9 cellular contexts compared by ENCODE assay signal in genomic region chr16:11310997-11311561, GRCh38. TPM values are rescaled to one million over a fixed set of nuclear protein-coding genes. Genes with fewer than 3 reads are reported as not detected.
A peak's percentile ranks its signal among the peaks of the same experiment; 100 is the strongest.
DNase-seq lines count a peak whose midpoint lies in the region; ATAC-seq, FAIRE-seq and TF ChIP-seq lines count a peak whose summit lies in the region.
"Had no signal": no experiment of that assay in that cellular context is flagged by ENCODE, and none has a peak within 500 bp of the region (broad histone marks: within the 10 kb centered on the region; RNA-seq: fewer than 3 reads in every experiment).

No MANE protein-coding gene starts in this region.

- no peak for TF ChIP-seq RAD21 in H1 (IDR thresholded peaks at IDR 0.05 in 1 of 2, conservative IDR thresholded peaks at IDR 0.05 in 1 of 2; ENCODE audit: low read depth in 2 of 2, low read length in 2 of 2)

- H3K4me3 ChIP-seq in GM12864 (ENCODE audit: low read depth, low read length) (no peak overlapping the region; the same call in 1 of the 2 replicates), H1 (ENCODE audit: extremely low read depth in 1 of 4, insufficient read depth in 2 of 4, low read depth in 3 of 4, low read length in 4 of 4) (no peak overlapping the region), lower lobe of right lung (no peak overlapping the region)

- H3K9me3 ChIP-seq in H1 (ENCODE audit: insufficient read depth in 2 of 2, low read depth in 1 of 2, low read length in 1 of 2): no peaks in the 10 kb centered on the region
- H3K9me3 ChIP-seq in lower lobe of right lung: no peaks in the 10 kb centered on the region

- H3K79me1 ChIP-seq in H1 (ENCODE audit: low read depth, low read length): no peaks in the 10 kb centered on the region

- H2BK15ac ChIP-seq in H1 (ENCODE audit: low read length): peak overlapping the region; percentile 72; the same call in 1 of the 2 replicates

- H4K20me1 ChIP-seq in H1 (replicated peaks in 1 of 2; ENCODE audit: control insufficient read depth in 1 of 2, insufficient read depth in 2 of 2, low read length in 2 of 2): no peaks in the 10 kb centered on the region

- peak overlapping the region; percentile 68; the same call in 1 of the 2 replicates for H2BK12ac ChIP-seq in H1 (ENCODE audit: low read depth, low read length)

- no peak overlapping the region for H4K8ac ChIP-seq in H1 (ENCODE audit: extremely low read depth, insufficient read depth, low read length)

- H3K56ac ChIP-seq in H1 (replicated peaks; ENCODE audit: insufficient read length, low read depth, low read length): no peak overlapping the region

- H3K79me2 ChIP-seq in H1 (ENCODE audit: control insufficient read depth in 1 of 2, insufficient read depth in 2 of 2, low read length in 2 of 2): no peaks in the 10 kb centered on the region

- H3K23me2 ChIP-seq in H1 (ENCODE audit: low read depth, low read length): peaks cover 2% of the 10 kb centered on the region; the same call in 1 of the 2 replicates

- H3K4ac ChIP-seq in H1 (replicated peaks; ENCODE audit: insufficient read length, low read depth, low read length): peak overlapping the region; percentile 12

- peak overlapping the region; percentile 28 for H2BK120ac ChIP-seq in H1 (replicated peaks; ENCODE audit: low read depth, low read length)

- DNase-seq in GM12864 (ENCODE audit: low read depth) (peak; percentile 82), NOMO-1 (lab: John Stamatoyannopoulos, UW; ENCODE audit: unreplicated experiment in 2 of 2) (peak; percentile 92 to 96), H1 (ENCODE audit: low read depth in 1 of 2, low spot score in 2 of 2) (no peak), omental fat pad (ENCODE audit: low spot score) (no peak), lower lobe of right lung (no peak), GM19240 (ENCODE audit: insufficient read length, low spot score) (no peak)

- H3K14ac ChIP-seq in H1 (ENCODE audit: insufficient read length): no peak overlapping the region

- no peak overlapping the region for H2AFZ ChIP-seq in H1 (ENCODE audit: low read length)

- ATAC-seq in GM21619 (IDR thresholded peaks at IDR 0.05; ENCODE audit: unreplicated experiment) (peak; percentile 41), omental fat pad (ENCODE audit: low FRiP score) (no peak), lower lobe of right lung (no peak), HG02970 (IDR thresholded peaks at IDR 0.05; ENCODE audit: low FRiP score, unreplicated experiment) (no peak)

- CTCF ChIA-PET in H1 (lab: Charles Lee; ENCODE audit: partially characterized antibody): interaction anchor here (0.6 to 1.5 kb wide), 4 partner anchors 13 to 54 kb away, joined by 3 to 4 read pairs (median 3); no protein-coding TSS in a partner anchor

- H3K27ac ChIP-seq in H1 (ENCODE audit: low read depth, low read length) (no peak overlapping the region), lower lobe of right lung (no peak overlapping the region)

- TF ChIP-seq EP300 in H1 (IDR thresholded peaks at IDR 0.05; ENCODE audit: borderline replicate concordance in 1 of 2, low read depth in 2 of 2, low read length in 2 of 2): no peak

- H4K91ac ChIP-seq in H1 (replicated peaks; ENCODE audit: insufficient read length, low read length): peak overlapping the region; percentile 45

- 91% methylated on average over 10 of the region's 10 CpGs; no CpG with 5 or more reads in 1 of the 2 experiments for WGBS in H1 (ENCODE audit: extremely low coverage in 1 of 2, insufficient coverage in 1 of 2, insufficient read length in 1 of 2, insufficient replicate concordance in 2 of 2, low coverage in 1 of 2, low lambda C conversion rate in 2 of 2, missing lambda C conversion rate in 1 of 2), 2 experiments

- no peak for FAIRE-seq in H1 (lab: Jason Lieb, UNC)

- H3K27me3 ChIP-seq in H1 (replicated peaks in 1 of 4; ENCODE audit: control insufficient read depth in 3 of 4, extremely low read depth in 1 of 4, insufficient read depth in 3 of 4, low read length in 3 of 4) (no peaks in the 10 kb centered on the region), lower lobe of right lung (ENCODE audit: low read depth) (no peaks in the 10 kb centered on the region)

- peak overlapping the region; percentile 67; the same call in 1 of the 2 replicates for H2AK5ac ChIP-seq in H1 (ENCODE audit: low read depth, low read length)

- H3K18ac ChIP-seq in H1 (ENCODE audit: extremely low read depth, low read length): no peak overlapping the region

- H3K36me3 ChIP-seq in H1 (ENCODE audit: control insufficient read depth in 2 of 4, insufficient read depth in 4 of 4, low read length in 3 of 4) (no peaks in the 10 kb centered on the region), lower lobe of right lung (no peaks in the 10 kb centered on the region)

- H3K4me2 ChIP-seq in H1 (ENCODE audit: insufficient read depth in 1 of 2, low read depth in 2 of 2, low read length in 2 of 2): no peak overlapping the region

- H4K5ac ChIP-seq in H1 (ENCODE audit: insufficient read length, low read depth, low read length): no peak overlapping the region

- no peak for TF ChIP-seq POLR2A in H1 (IDR thresholded peaks at IDR 0.05; ENCODE audit: control extremely low read depth in 1 of 2, low read depth in 2 of 2, low read length in 2 of 2)

- intact Hi-C loops in lower lobe of right lung (cut with DNase I): no loop called here

- peak overlapping the region; percentile 97; the same call in 1 of the 2 replicates for H2BK20ac ChIP-seq in H1 (ENCODE audit: low read length)

- H3K23ac ChIP-seq in H1 (ENCODE audit: insufficient read length): no peak overlapping the region

- POLR2A ChIA-PET in H1 (lab: Charles Lee; ENCODE audit: partially characterized antibody): interaction anchor here (1.0 to 3.5 kb wide), 5 partner anchors 23 to 55 kb away, joined by 3 to 27 read pairs (median 3); partner anchors contain the start of gene SOCS1

- H2BK5ac ChIP-seq in H1 (ENCODE audit: low read depth, low read length): peak overlapping the region; percentile 52; the same call in 1 of the 2 replicates

- TF ChIP-seq CTCF in GM12864 (IDR thresholded peaks at IDR 0.05; ENCODE audit: low read depth, low read length, missing control alignments) (no peak), H1 (IDR thresholded peaks at IDR 0.05; ENCODE audit: control extremely low read depth in 1 of 3, insufficient read depth in 1 of 3, low read depth in 1 of 3, low read length in 3 of 3) (no peak), omental fat pad (IDR thresholded peaks at IDR 0.05) (no peak), lower lobe of right lung (IDR thresholded peaks at IDR 0.05) (no peak)

- H3K4me1 ChIP-seq in H1 (replicated peaks in 1 of 4; ENCODE audit: control insufficient read depth in 3 of 4, insufficient read depth in 4 of 4, low read length in 3 of 4) (peaks cover 18 to 38% (median 21%) of the 10 kb centered on the region in 4 experiments), lower lobe of right lung (peaks cover 53% of the 10 kb centered on the region)

- H3K9ac ChIP-seq in H1 (replicated peaks in 1 of 4; ENCODE audit: extremely low read depth in 1 of 4, low read depth in 3 of 4, low read length in 3 of 4): no peak overlapping the region

RNA-seq across cellular contexts. Expression of gene PRM1, which starts 29.9 kb away (rescaled TPM):
- total RNA-seq in H1 (2021; fragmentation: NEBNext Ultra II Directional; extraction: Animal tissue kit (Norgen Biotek cat#: 25700)): 0.82 and 0.92 TPM in 2 replicates
- 0.54 TPM in 1 of 2 replicates, not detected in the other for polyA plus RNA-seq in H1 (2011; rRNA removed)
- polyA plus RNA-seq in H1 (2011; cell fraction: cytosol; rRNA removed): 0.65 TPM
- 0.47 TPM for polyA plus RNA-seq in H1 (2011; cell fraction: nucleus; rRNA removed)
- 0.60 to 1.1 TPM in 2 of 4 replicates, not detected in the others for polyA plus RNA-seq in H1 (2012, experiment 1 of 2)
- not detected for polyA plus RNA-seq in H1 (2012, experiment 2 of 2)
- polyA plus RNA-seq in H1 (2013, experiment 1 of 2): 1.3 TPM
- polyA plus RNA-seq in H1 (2013, experiment 2 of 2): 0.68 TPM
- polyA minus RNA-seq in H1 (2011; rRNA and poly(A)+ RNA removed): not detected in 2 replicates
- polyA minus RNA-seq in H1 (2011; cell fraction: cytosol; rRNA and poly(A)+ RNA removed): not detected
- not detected for polyA minus RNA-seq in H1 (2011; cell fraction: nucleus; rRNA and poly(A)+ RNA removed)
- total RNA-seq in omental fat pad (not detected), lower lobe of right lung (not detected)
- total RNA-seq: epithelial cell of proximal tubule had no signal

RNA-seq across cellular contexts. Expression of gene RMI2, which starts 34.2 kb away (rescaled TPM):
- total RNA-seq in H1 (2021; fragmentation: NEBNext Ultra II Directional; extraction: Animal tissue kit (Norgen Biotek cat#: 25700)): 96.0 and 96.9 TPM in 2 replicates
- polyA plus RNA-seq in H1 (2011; rRNA removed): 47.9 and 58.2 TPM in 2 replicates
- 78.9 TPM for polyA plus RNA-seq in H1 (2011; cell fraction: cytosol; rRNA removed)
- polyA plus RNA-seq in H1 (2011; cell fraction: nucleus; rRNA removed): 19.3 TPM
- polyA plus RNA-seq in H1 (2012, experiment 1 of 2): 71.5 to 77.9 TPM (median 76.5 TPM) in 4 replicates
- polyA plus RNA-seq in H1 (2012, experiment 2 of 2): 74.2 TPM
- 71.5 TPM for polyA plus RNA-seq in H1 (2013, experiment 1 of 2)
- 71.5 TPM for polyA plus RNA-seq in H1 (2013, experiment 2 of 2)
- 29.7 and 43.5 TPM in 2 replicates for polyA minus RNA-seq in H1 (2011; rRNA and poly(A)+ RNA removed)
- polyA minus RNA-seq in H1 (2011; cell fraction: cytosol; rRNA and poly(A)+ RNA removed): 27.9 TPM
- polyA minus RNA-seq in H1 (2011; cell fraction: nucleus; rRNA and poly(A)+ RNA removed): 24.2 TPM
- 1 to 10 TPM in 2 of 4 donors, under 1 TPM in 1, not detected in 1; 0.72 to 1.7 (median 1.2) TPM for total RNA-seq in omental fat pad
- 1.7 TPM for total RNA-seq in lower lobe of right lung

RNA-seq across cellular contexts. Expression of gene PRM2, which starts 34.8 kb away (rescaled TPM):
- not detected in 2 replicates for total RNA-seq in H1 (2021; fragmentation: NEBNext Ultra II Directional; extraction: Animal tissue kit (Norgen Biotek cat#: 25700))
- not detected in 2 replicates for polyA plus RNA-seq in H1 (2011; rRNA removed)
- not detected for polyA plus RNA-seq in H1 (2011; cell fraction: cytosol; rRNA removed)
- polyA plus RNA-seq in H1 (2011; cell fraction: nucleus; rRNA removed): not detected
- polyA plus RNA-seq in H1 (2012, experiment 1 of 2): not detected in 4 replicates
- polyA plus RNA-seq in H1 (2012, experiment 2 of 2): not detected
- polyA plus RNA-seq in H1 (2013, experiment 1 of 2): not detected
- polyA plus RNA-seq in H1 (2013, experiment 2 of 2): not detected
- polyA minus RNA-seq in H1 (2011; rRNA and poly(A)+ RNA removed): not detected in 2 replicates
- not detected for polyA minus RNA-seq in H1 (2011; cell fraction: cytosol; rRNA and poly(A)+ RNA removed)
- polyA minus RNA-seq in H1 (2011; cell fraction: nucleus; rRNA and poly(A)+ RNA removed): not detected
- total RNA-seq in omental fat pad (not detected), lower lobe of right lung (not detected)
- total RNA-seq: epithelial cell of proximal tubule had no signal

RNA-seq across cellular contexts. Expression of gene PRM3, which starts 37.6 kb away (rescaled TPM):
- not detected in 2 replicates for total RNA-seq in H1 (2021; fragmentation: NEBNext Ultra II Directional; extraction: Animal tissue kit (Norgen Biotek cat#: 25700))
- not detected in 2 replicates for polyA plus RNA-seq in H1 (2011; rRNA removed)
- polyA plus RNA-seq in H1 (2011; cell fraction: cytosol; rRNA removed): not detected
- polyA plus RNA-seq in H1 (2011; cell fraction: nucleus; rRNA removed): not detected
- not detected in 4 replicates for polyA plus RNA-seq in H1 (2012, experiment 1 of 2)
- polyA plus RNA-seq in H1 (2012, experiment 2 of 2): not detected
- not detected for polyA plus RNA-seq in H1 (2013, experiment 1 of 2)
- not detected for polyA plus RNA-seq in H1 (2013, experiment 2 of 2)
- not detected in 2 replicates for polyA minus RNA-seq in H1 (2011; rRNA and poly(A)+ RNA removed)
- polyA minus RNA-seq in H1 (2011; cell fraction: cytosol; rRNA and poly(A)+ RNA removed): not detected
- not detected for polyA minus RNA-seq in H1 (2011; cell fraction: nucleus; rRNA and poly(A)+ RNA removed)
- total RNA-seq in omental fat pad (not detected), lower lobe of right lung (not detected)
- total RNA-seq: epithelial cell of proximal tubule had no signal

RNA-seq across cellular contexts. Expression of gene TNP2, which starts 42.0 kb away (rescaled TPM):
- not detected in 2 replicates for total RNA-seq in H1 (2021; fragmentation: NEBNext Ultra II Directional; extraction: Animal tissue kit (Norgen Biotek cat#: 25700))
- not detected in 2 replicates for polyA plus RNA-seq in H1 (2011; rRNA removed)
- polyA plus RNA-seq in H1 (2011; cell fraction: cytosol; rRNA removed): not detected
- polyA plus RNA-seq in H1 (2011; cell fraction: nucleus; rRNA removed): not detected
- polyA plus RNA-seq in H1 (2012, experiment 1 of 2): not detected in 4 replicates
- not detected for polyA plus RNA-seq in H1 (2012, experiment 2 of 2)
- not detected for polyA plus RNA-seq in H1 (2013, experiment 1 of 2)
- polyA plus RNA-seq in H1 (2013, experiment 2 of 2): not detected
- not detected in 2 replicates for polyA minus RNA-seq in H1 (2011; rRNA and poly(A)+ RNA removed)
- not detected for polyA minus RNA-seq in H1 (2011; cell fraction: cytosol; rRNA and poly(A)+ RNA removed)
- not detected for polyA minus RNA-seq in H1 (2011; cell fraction: nucleus; rRNA and poly(A)+ RNA removed)
- total RNA-seq in omental fat pad (not detected), lower lobe of right lung (not detected)
- total RNA-seq: epithelial cell of proximal tubule had no signal

Comparison
In these comparisons a context has a peak if more than half of its experiments do, and no peak if none do; other contexts are left out.
1. DNase-seq: peak in GM12864 (single experiment) and NOMO-1 (2 of 2); none in H1 (0 of 2), omental fat pad (single experiment), lower lobe of right lung (single experiment) and GM19240 (single experiment).
2. RNA of gene RMI2, which starts 34.2 kb away (total RNA-seq): 96.0 to 96.9 TPM in H1; 1.7 TPM in lower lobe of right lung (single experiment) and 0.72 to 1.7 TPM in omental fat pad; every median in the first group is over 10 times any median in the second.